1 cellular context compared by ENCODE assay signal in the genomic region with DNA sequence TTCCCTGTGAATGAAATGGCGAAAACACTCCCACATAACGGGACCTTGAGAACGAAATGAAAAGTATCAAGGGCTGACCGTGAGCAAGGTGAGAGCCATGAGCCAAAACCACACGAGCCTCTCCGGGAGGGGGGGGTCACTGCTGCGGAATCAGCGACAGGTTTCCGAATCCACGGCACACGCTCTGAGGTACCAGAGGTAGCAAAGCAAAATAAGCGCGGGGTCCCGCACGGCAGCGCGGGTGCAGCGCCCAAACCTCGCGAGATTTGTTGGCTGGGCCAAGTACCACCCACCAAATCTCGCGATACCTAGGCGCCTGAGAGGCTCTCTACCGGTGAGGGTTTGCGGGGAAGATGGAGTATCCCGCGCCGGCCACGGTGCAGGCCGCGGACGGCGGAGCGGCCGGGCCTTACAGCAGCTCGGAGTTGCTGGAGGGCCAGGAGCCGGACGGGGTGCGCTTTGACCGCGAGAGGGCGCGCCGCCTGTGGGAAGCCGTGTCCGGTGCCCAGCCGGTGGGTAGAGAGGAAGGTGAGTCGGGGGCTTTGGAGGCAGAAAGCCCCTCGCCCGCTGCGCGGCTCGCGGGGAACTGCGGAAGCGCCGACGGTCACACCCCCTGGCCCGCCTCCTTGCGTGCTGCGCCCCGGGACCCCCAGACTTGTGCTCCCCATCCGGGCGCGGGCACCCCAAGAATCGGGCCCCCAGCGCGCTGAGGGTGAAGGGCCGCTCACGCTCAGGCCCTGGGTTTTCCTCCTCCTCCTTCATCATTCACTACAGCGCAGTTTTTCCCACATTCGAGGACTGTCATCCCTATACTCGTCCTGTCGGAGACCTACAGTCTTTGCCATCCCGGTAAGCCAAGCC.
TF ChIP-seq lines count a peak whose summit lies in the region.

A gene with protein sequence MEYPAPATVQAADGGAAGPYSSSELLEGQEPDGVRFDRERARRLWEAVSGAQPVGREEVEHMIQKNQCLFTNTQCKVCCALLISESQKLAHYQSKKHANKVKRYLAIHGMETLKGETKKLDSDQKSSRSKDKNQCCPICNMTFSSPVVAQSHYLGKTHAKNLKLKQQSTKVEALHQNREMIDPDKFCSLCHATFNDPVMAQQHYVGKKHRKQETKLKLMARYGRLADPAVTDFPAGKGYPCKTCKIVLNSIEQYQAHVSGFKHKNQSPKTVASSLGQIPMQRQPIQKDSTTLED (plus strand): TSS at position 311 of the 861 bp plus-strand sequence. CDS start 43 bp downstream, at position 354.

TF ChIP-seq in K562, 482 proteins besides CTCF, POLR2A, EP300 and RAD21 (continued from another document):
- TF ChIP-seq, protein P1, sequence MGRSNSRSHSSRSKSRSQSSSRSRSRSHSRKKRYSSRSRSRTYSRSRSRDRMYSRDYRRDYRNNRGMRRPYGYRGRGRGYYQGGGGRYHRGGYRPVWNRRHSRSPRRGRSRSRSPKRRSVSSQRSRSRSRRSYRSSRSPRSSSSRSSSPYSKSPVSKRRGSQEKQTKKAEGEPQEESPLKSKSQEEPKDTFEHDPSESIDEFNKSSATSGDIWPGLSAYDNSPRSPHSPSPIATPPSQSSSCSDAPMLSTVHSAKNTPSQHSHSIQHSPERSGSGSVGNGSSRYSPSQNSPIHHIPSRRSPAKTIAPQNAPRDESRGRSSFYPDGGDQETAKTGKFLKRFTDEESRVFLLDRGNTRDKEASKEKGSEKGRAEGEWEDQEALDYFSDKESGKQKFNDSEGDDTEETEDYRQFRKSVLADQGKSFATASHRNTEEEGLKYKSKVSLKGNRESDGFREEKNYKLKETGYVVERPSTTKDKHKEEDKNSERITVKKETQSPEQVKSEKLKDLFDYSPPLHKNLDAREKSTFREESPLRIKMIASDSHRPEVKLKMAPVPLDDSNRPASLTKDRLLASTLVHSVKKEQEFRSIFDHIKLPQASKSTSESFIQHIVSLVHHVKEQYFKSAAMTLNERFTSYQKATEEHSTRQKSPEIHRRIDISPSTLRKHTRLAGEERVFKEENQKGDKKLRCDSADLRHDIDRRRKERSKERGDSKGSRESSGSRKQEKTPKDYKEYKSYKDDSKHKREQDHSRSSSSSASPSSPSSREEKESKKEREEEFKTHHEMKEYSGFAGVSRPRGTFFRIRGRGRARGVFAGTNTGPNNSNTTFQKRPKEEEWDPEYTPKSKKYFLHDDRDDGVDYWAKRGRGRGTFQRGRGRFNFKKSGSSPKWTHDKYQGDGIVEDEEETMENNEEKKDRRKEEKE (IDR thresholded peaks at IDR 0.05; ENCODE audit: borderline replicate concordance in 1 of 2, control insufficient read depth in 1 of 2, low read depth in 2 of 2, low read length in 1 of 2): no peak
- TF ChIP-seq POLR2H (tag; IDR thresholded peaks at IDR 0.05; ENCODE audit: low read depth) (peak; percentile 59; the same call in 1 of the 2 replicates), RBM14 (IDR thresholded peaks at IDR 0.05; ENCODE audit: borderline replicate concordance, insufficient read depth, low read depth, low read length) (0 out of 2 replicates have a peak, but pooled peaks have one; percentile 48), CREB1 (IDR thresholded peaks at IDR 0.05) (no peak), CREB1 (CRISPR knock-in tag; IDR thresholded peaks at IDR 0.05) (peak; percentile 56; the same call in 1 of the 2 replicates), SMARCA4 (IDR thresholded peaks at IDR 0.05) (no peak), ESRRB (CRISPR knock-in tag; IDR thresholded peaks at IDR 0.05; ENCODE audit: borderline replicate concordance) (no peak), KDM1A (IDR thresholded peaks at IDR 0.05) (peak in 1 of 2 experiments; percentile 15; a peak in 1 of 4 replicates), E2F3 (CRISPR knock-in tag; IDR thresholded peaks at IDR 0.05) (peak; percentile 66; the same call in 1 of the 2 replicates), SP1 (CRISPR knock-in tag; IDR thresholded peaks at IDR 0.05) (peak; percentile 42; the same call in 1 of the 2 replicates), FOSL1 (tag; conservative IDR thresholded peaks at IDR 0.05) (0 out of 2 replicates have a peak, but pooled peaks have one; percentile 16), SUPT5H (IDR thresholded peaks at IDR 0.05) (peak; percentile 84), MXI1 (IDR thresholded peaks at IDR 0.05; ENCODE audit: low read depth, low read length) (peak; percentile 59; the same call in 1 of the 2 replicates), RBFOX2 (IDR thresholded peaks at IDR 0.05; ENCODE audit: low read depth, low read length) (peak; percentile 99), FOXK1 (CRISPR knock-in tag; IDR thresholded peaks at IDR 0.05; ENCODE audit: borderline replicate concordance) (0 out of 2 replicates have a peak, but pooled peaks have one; percentile 55)
- TF ChIP-seq, protein P2, sequence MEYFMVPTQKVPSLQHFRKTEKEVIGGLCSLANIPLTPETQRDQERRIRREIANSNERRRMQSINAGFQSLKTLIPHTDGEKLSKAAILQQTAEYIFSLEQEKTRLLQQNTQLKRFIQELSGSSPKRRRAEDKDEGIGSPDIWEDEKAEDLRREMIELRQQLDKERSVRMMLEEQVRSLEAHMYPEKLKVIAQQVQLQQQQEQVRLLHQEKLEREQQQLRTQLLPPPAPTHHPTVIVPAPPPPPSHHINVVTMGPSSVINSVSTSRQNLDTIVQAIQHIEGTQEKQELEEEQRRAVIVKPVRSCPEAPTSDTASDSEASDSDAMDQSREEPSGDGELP (CRISPR knock-in tag; IDR thresholded peaks at IDR 0.05; ENCODE audit: borderline replicate concordance): peak; percentile 54
- TF ChIP-seq, protein P3, sequence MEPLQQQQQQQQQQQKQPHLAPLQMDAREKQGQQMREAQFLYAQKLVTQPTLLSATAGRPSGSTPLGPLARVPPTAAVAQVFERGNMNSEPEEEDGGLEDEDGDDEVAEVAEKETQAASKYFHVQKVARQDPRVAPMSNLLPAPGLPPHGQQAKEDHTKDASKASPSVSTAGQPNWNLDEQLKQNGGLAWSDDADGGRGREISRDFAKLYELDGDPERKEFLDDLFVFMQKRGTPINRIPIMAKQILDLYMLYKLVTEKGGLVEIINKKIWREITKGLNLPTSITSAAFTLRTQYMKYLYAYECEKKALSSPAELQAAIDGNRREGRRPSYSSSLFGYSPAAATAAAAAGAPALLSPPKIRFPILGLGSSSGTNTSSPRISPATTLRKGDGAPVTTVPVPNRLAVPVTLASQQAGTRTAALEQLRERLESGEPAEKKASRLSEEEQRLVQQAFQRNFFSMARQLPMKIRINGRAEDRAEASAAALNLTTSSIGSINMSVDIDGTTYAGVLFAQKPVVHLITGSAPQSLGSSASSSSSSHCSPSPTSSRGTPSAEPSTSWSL (CRISPR knock-in tag; IDR thresholded peaks at IDR 0.05; ENCODE audit: borderline replicate concordance): no peak
- TF ChIP-seq, protein P4, sequence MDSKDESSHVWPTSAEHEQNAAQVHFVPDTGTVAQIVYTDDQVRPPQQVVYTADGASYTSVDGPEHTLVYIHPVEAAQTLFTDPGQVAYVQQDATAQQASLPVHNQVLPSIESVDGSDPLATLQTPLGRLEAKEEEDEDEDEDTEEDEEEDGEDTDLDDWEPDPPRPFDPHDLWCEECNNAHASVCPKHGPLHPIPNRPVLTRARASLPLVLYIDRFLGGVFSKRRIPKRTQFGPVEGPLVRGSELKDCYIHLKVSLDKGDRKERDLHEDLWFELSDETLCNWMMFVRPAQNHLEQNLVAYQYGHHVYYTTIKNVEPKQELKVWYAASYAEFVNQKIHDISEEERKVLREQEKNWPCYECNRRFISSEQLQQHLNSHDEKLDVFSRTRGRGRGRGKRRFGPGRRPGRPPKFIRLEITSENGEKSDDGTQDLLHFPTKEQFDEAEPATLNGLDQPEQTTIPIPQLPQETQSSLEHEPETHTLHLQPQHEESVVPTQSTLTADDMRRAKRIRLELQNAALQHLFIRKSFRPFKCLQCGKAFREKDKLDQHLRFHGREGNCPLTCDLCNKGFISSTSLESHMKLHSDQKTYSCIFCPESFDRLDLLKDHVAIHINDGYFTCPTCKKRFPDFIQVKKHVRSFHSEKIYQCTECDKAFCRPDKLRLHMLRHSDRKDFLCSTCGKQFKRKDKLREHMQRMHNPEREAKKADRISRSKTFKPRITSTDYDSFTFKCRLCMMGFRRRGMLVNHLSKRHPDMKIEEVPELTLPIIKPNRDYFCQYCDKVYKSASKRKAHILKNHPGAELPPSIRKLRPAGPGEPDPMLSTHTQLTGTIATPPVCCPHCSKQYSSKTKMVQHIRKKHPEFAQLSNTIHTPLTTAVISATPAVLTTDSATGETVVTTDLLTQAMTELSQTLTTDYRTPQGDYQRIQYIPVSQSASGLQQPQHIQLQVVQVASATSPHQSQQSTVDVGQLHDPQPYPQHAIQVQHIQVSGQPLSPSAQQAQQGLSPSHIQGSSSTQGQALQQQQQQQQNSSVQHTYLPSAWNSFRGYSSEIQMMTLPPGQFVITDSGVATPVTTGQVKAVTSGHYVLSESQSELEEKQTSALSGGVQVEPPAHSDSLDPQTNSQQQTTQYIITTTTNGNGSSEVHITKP (IDR thresholded peaks at IDR 0.05; ENCODE audit: partially characterized antibody): peak; percentile 35
- TF ChIP-seq, protein P5, sequence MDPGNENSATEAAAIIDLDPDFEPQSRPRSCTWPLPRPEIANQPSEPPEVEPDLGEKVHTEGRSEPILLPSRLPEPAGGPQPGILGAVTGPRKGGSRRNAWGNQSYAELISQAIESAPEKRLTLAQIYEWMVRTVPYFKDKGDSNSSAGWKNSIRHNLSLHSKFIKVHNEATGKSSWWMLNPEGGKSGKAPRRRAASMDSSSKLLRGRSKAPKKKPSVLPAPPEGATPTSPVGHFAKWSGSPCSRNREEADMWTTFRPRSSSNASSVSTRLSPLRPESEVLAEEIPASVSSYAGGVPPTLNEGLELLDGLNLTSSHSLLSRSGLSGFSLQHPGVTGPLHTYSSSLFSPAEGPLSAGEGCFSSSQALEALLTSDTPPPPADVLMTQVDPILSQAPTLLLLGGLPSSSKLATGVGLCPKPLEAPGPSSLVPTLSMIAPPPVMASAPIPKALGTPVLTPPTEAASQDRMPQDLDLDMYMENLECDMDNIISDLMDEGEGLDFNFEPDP (CRISPR knock-in tag; IDR thresholded peaks at IDR 0.05): no peak
